ENCODE assay signal across 16 cellular contexts in genomic region chr1:159204791-159205141, GRCh38. TPM values are rescaled to one million over a fixed set of nuclear protein-coding genes. Genes with fewer than 3 reads are reported as not detected.
DNase-seq lines count a peak whose midpoint lies in the region; ATAC-seq and TF ChIP-seq lines count a peak whose summit lies in the region.
"Had no signal": no experiment of that assay in that cellular context is flagged by ENCODE, and none has a peak within 500 bp of the region (broad histone marks: within the 10 kb centered on the region; RNA-seq: fewer than 3 reads in every experiment).

Gene ACKR1 (plus strand): TSS chr1:159204875. CDS start chr1:159204960, 85 bp downstream.

- H3K9me3 ChIP-seq in breast epithelium, result no peaks in the 10 kb centered on the region
- no peaks in the 10 kb centered on the region for H3K9me3 ChIP-seq in left lung
- H3K9me3 ChIP-seq: MG63 had no signal

- H3K9me3 Mint-ChIP-seq in stimulated activated effector memory CD8-positive, alpha-beta T cell treated with anti-CD3 and anti-CD28 coated beads, Interleukin-12 subunit alpha, Interleukin-12 subunit beta, amount 100 ng/mL, for 72 hours, result no peaks in the 10 kb centered on the region
- H3K9me3 Mint-ChIP-seq: HFFc6 had no signal

- H3K27ac Mint-ChIP-seq in stimulated activated effector memory CD8-positive, alpha-beta T cell treated with anti-CD3 and anti-CD28 coated beads, Interleukin-12 subunit alpha, Interleukin-12 subunit beta, amount 100 ng/mL, for 72 hours, result no peak within 1 kb of the TSS
- H3K27ac Mint-ChIP-seq: HFFc6 had no signal

- intact Hi-C loops in breast epithelium (cut with DNase I; ENCODE audit: low total_unique reads), result no loop called here
- intact Hi-C loops in left lung (cut with DNase I), result no loop called here

- H3K27ac ChIP-seq in breast epithelium (no peak within 1 kb of the TSS), left lung (no peak within 1 kb of the TSS)

- H3K36me3 Mint-ChIP-seq in stimulated activated effector memory CD8-positive, alpha-beta T cell treated with anti-CD3 and anti-CD28 coated beads, Interleukin-12 subunit alpha, Interleukin-12 subunit beta, amount 100 ng/mL, for 72 hours, result no peaks in the 10 kb centered on the region

- no peak for TF ChIP-seq CTCF in breast epithelium (IDR thresholded peaks at IDR 0.05)
- TF ChIP-seq CTCF in left lung (IDR thresholded peaks at IDR 0.05), result no peak

- H3K36me3 ChIP-seq in breast epithelium, result no peaks in the 10 kb centered on the region
- no peaks in the 10 kb centered on the region for H3K36me3 ChIP-seq in left lung
- H3K36me3 ChIP-seq: MG63 had no signal

- peak in 74 of 76 experiments; percentile 31 to 88 (median 72) for DNase-seq in HUDEP-2 (lab: John Stamatoyannopoulos, UW; ENCODE audit: unreplicated experiment in 76 of 76)
- no peak for DNase-seq in breast epithelium (ENCODE audit: low spot score in 2 of 2)
- DNase-seq in left lung, result no peak
- no peak for DNase-seq in stimulated activated effector memory CD8-positive, alpha-beta T cell treated with anti-CD3 and anti-CD28 coated beads, Interleukin-12 subunit alpha, Interleukin-12 subunit beta, amount 100 ng/mL, for 72 hours (ENCODE audit: low spot score in 2 of 2)
- no peak for DNase-seq in activated CD4-positive, alpha-beta T cell treated with anti-CD3 and anti-CD28 coated beads, Interleukin-2, amount 50 U/mL, for 48 hours
- DNase-seq in Kasumi-1 (lab: John Stamatoyannopoulos, UW), result no peak
- DNase-seq: activated naive CD4-positive, alpha-beta T cell; Calu3; cerebellar nuclear complex; GF-D8; HFFc6; hippocampal formation; MG63 had no signal

- ATAC-seq in left lung (no peak), HG02763 (IDR thresholded peaks at IDR 0.05; ENCODE audit: unreplicated experiment) (no peak), HG02981 (IDR thresholded peaks at IDR 0.05; ENCODE audit: unreplicated experiment) (no peak)
- peak; percentile 7 for ATAC-seq in stimulated activated effector memory CD8-positive, alpha-beta T cell treated with anti-CD3 and anti-CD28 coated beads, Interleukin-12 subunit alpha, Interleukin-12 subunit beta, amount 100 ng/mL, for 72 hours

- no peak for TF ChIP-seq POLR2A in breast epithelium (IDR thresholded peaks at IDR 0.05)

- no peaks in the 10 kb centered on the region for H3K4me1 Mint-ChIP-seq in stimulated activated effector memory CD8-positive, alpha-beta T cell treated with anti-CD3 and anti-CD28 coated beads, Interleukin-12 subunit alpha, Interleukin-12 subunit beta, amount 100 ng/mL, for 72 hours

- H3K4me3 Mint-ChIP-seq in stimulated activated effector memory CD8-positive, alpha-beta T cell treated with anti-CD3 and anti-CD28 coated beads, Interleukin-12 subunit alpha, Interleukin-12 subunit beta, amount 100 ng/mL, for 72 hours, result no peak within 1 kb of the TSS
- H3K4me3 Mint-ChIP-seq: HFFc6 had no signal

- H3K27me3 ChIP-seq in breast epithelium (peaks cover 0 to 6% of the 10 kb centered on the region in 2 donors), left lung (peaks cover 0 to 48% of the 10 kb centered on the region in 2 donors)

- H3K4me1 ChIP-seq in breast epithelium (no peaks in the 10 kb centered on the region), left lung (peaks cover 0 to 2% of the 10 kb centered on the region in 2 donors)

- H3K4me3 ChIP-seq in breast epithelium, result peak within 1 kb of the TSS; percentile 32 to 38 (median 33)
- H3K4me3 ChIP-seq in left lung, result peak within 1 kb of the TSS in 1 of 2 donors; percentile 21
- H3K4me3 ChIP-seq: MG63 had no signal

RNA-seq across cellular contexts. Expression of gene ACKR1, which starts in this region (rescaled TPM):
- total RNA-seq in breast epithelium, result 10 to 100 TPM; 32.3 to 83.2 (median 81.9) TPM
- total RNA-seq in left lung, result 10 to 100 TPM; 16.8 to 65.3 TPM
- total RNA-seq: Calu3, HFFc6, SK-MEL-5 had no signal

Comparison
In these comparisons a context has a peak if more than half of its experiments do, and no peak if none do; other contexts are left out.
1. DNase-seq: peak in HUDEP-2 (74 of 76); none in breast epithelium (0 of 2), left lung (0 of 2), stimulated activated effector memory CD8-positive, alpha-beta T cell treated with anti-CD3 and anti-CD28 coated beads, Interleukin-12 subunit alpha, Interleukin-12 subunit beta, amount 100 ng/mL, for 72 hours (0 of 2), activated CD4-positive, alpha-beta T cell treated with anti-CD3 and anti-CD28 coated beads, Interleukin-2, amount 50 U/mL, for 48 hours (0 of 2) and Kasumi-1 (0 of 2).